Comparison of ENCODE assay signal across 18 cellular contexts in the genomic region with DNA sequence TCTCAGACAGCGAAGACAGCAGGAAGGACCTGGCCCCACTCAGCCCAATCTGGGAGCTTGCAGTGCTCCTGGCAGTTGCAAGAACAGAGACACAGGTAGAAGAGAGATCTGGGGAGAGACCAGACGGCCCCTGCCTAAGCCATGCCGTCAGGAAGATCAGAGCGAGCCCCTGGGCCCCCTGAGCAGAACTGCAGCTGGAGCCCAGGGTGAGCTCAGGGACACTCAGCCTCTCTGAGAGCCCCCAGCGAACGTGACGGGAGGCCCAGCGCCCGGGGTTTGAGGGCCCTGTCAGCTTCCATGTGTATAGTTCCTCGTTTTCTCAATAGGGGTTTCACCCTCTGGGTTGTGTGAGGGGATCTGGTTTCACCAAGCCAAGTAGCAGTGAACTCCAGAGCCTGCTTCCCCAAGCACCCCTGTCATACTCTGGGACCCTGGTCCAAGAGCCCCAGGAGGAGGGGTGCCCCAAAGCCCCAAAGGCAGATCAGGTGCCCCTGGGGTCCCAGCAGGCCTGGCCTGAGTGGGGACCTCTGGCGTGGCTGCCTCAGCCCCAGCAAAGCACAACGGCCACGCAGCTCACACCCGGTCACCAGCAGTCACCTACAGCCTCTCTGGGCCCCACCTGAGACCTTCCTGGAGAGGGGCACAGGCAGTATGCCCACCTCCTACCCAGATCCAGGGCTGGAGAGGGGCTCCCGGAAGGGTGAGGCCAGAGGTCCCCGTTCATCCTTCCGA.
"Had no signal": no experiment of that assay in that cellular context is flagged by ENCODE, and none has a peak within 500 bp of the region (broad histone marks: within the 10 kb centered on the region; RNA-seq: fewer than 3 reads in every experiment).

No MANE protein-coding gene starts in this region.

- H3K4me3 Mint-ChIP-seq: naive thymus-derived CD8-positive, alpha-beta T cell had no signal

- H3K4me1 ChIP-seq: right atrium auricular region, upper lobe of right lung had no signal

- H3K4me1 Mint-ChIP-seq: naive thymus-derived CD8-positive, alpha-beta T cell had no signal

- ATAC-seq: left lobe of liver; mucosa of descending colon; naive thymus-derived CD8-positive, alpha-beta T cell; stimulated activated naive CD8-positive, alpha-beta T cell treated with anti-CD3 and anti-CD28 coated beads, Interleukin-15, Interleukin-2, amounts not matched to agents 100 U/mL and 50 U/mL, for 24 hours; upper lobe of right lung had no signal

- H3K36me3 ChIP-seq: gastrocnemius medialis, heart right ventricle, right atrium auricular region, sigmoid colon, tibial nerve, upper lobe of right lung, vagina had no signal

- H3K4me3 ChIP-seq: coronary artery, gastrocnemius medialis, heart right ventricle, mucosa of descending colon, right atrium auricular region, sigmoid colon, skin epidermis, tibial nerve, upper lobe of right lung, vagina had no signal

- H3K27ac ChIP-seq: coronary artery, heart right ventricle, right atrium auricular region, sigmoid colon, tibial nerve, upper lobe of right lung, vagina had no signal

- H3K27ac Mint-ChIP-seq: naive thymus-derived CD8-positive, alpha-beta T cell had no signal

- H3K27me3 Mint-ChIP-seq: naive thymus-derived CD8-positive, alpha-beta T cell had no signal

- FAIRE-seq: islet of Langerhans had no signal

- DNase-seq: effector CD4-positive, alpha-beta T cell; heart right ventricle; mammary epithelial cell; mucosa of descending colon; naive thymus-derived CD8-positive, alpha-beta T cell; sigmoid colon; stimulated activated CD4-positive, alpha-beta T cell treated with anti-CD3 and anti-CD28 coated beads, Interleukin-12 subunit alpha, Interleukin-12 subunit beta, amount 100 ng/mL, for 4 hours; stimulated activated CD4-positive, alpha-beta T cell treated with anti-CD3 and anti-CD28 coated beads, Interleukin-2, amount 100 ng/mL, for 48 hours; stimulated activated naive CD8-positive, alpha-beta T cell treated with anti-CD3 and anti-CD28 coated beads, Interleukin-15, Interleukin-2, amounts not matched to agents 100 U/mL and 50 U/mL, for 24 hours; upper lobe of right lung had no signal

- H3K9me3 ChIP-seq: gastrocnemius medialis, upper lobe of right lung, vagina had no signal

- H3K36me3 Mint-ChIP-seq: naive thymus-derived CD8-positive, alpha-beta T cell had no signal

- H3K27me3 ChIP-seq: gastrocnemius medialis, heart right ventricle, right atrium auricular region, sigmoid colon, tibial nerve, upper lobe of right lung, vagina had no signal
